In the genomic region with DNA sequence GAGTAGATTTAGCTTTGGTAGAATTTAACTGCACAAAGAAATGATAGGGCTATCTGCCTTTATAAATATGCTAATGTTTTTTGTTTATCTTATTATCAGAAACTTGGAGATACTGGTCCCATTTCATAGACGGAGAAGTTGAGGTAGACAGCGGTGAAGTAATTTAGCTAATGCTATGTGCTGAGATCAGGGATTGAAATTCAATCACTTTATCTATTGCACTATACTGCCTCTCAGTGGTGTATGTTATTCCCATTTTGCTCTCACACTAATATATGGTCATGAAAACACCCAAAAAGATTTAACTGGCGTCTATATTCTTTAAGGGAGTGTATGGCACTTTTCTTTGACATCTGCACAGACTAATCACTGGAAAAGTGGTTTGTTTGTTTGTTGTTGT, we compare ENCODE assay signal across 10 cellular contexts.
DNase-seq lines count a peak whose midpoint lies in the region; ATAC-seq and TF ChIP-seq lines count a peak whose summit lies in the region.
"Had no signal": no experiment of that assay in that cellular context is flagged by ENCODE, and none has a peak within 500 bp of the region (broad histone marks: within the 10 kb centered on the region; RNA-seq: fewer than 3 reads in every experiment).

No MANE protein-coding gene starts in this region.

- WGBS in hepatocyte (ENCODE audit: low lambda C conversion rate, missing lambda C conversion rate), result 77% methylated on average over 3 of the region's 3 CpGs

- H3K9me2 ChIP-seq in GM23338 (ENCODE audit: insufficient read depth) (no peaks in the 10 kb centered on the region), hepatocyte (replicated peaks; ENCODE audit: insufficient read depth) (no peaks in the 10 kb centered on the region)

- POLR2A ChIA-PET in AG04450 (lab: Yijun Ruan, JAX), result no interaction called here

- ATAC-seq in GM23338 (peak; percentile 41; the same call in 2 of the 3 replicates), GM21526 (IDR thresholded peaks at IDR 0.05; ENCODE audit: low FRiP score, unreplicated experiment) (no peak), GM18858 (IDR thresholded peaks at IDR 0.05; ENCODE audit: unreplicated experiment) (no peak)

- in situ Hi-C loops in SK-MEL-5 (cut with HindIII; ENCODE audit: low pct_unique_long_range_greater_than_20kb, low sequenced_read_pairs), result no loop called here

- H3K36me3 ChIP-seq in GM23338 (ENCODE audit: insufficient read depth) (no peaks in the 10 kb centered on the region), hepatocyte (replicated peaks; ENCODE audit: insufficient read depth, low read depth) (no peaks in the 10 kb centered on the region)

- H2AFZ ChIP-seq in GM23338, result no peak overlapping the region
- no peak overlapping the region for H2AFZ ChIP-seq in hepatocyte

- H3K79me2 ChIP-seq in GM23338 (replicated peaks; ENCODE audit: insufficient read depth) (no peaks in the 10 kb centered on the region), hepatocyte (no peaks in the 10 kb centered on the region)

- H4K20me1 ChIP-seq in GM23338 (replicated peaks; ENCODE audit: insufficient read depth) (no peaks in the 10 kb centered on the region), hepatocyte (ENCODE audit: insufficient read depth, poor library complexity, severe bottlenecking) (no peaks in the 10 kb centered on the region)

- H3K4me2 ChIP-seq in GM23338 (no peak overlapping the region), hepatocyte (no peak overlapping the region)

- H3K9me3 ChIP-seq in AG04450 (ENCODE audit: control insufficient read depth, insufficient read depth, low read length) (no peaks in the 10 kb centered on the region), hepatocyte (ENCODE audit: low read depth) (no peaks in the 10 kb centered on the region)

- no peaks in the 10 kb centered on the region for H3F3A ChIP-seq in GM23338 (replicated peaks; ENCODE audit: low read depth)

- TF ChIP-seq CTCF in AG04450 (IDR thresholded peaks at IDR 0.05; ENCODE audit: low read depth, low read length) (peak; percentile 38), GM23338 (conservative IDR thresholded peaks at IDR 0.05; ENCODE audit: low read depth in 2 of 2) (peak; percentile 58 to 61), hepatocyte (IDR thresholded peaks at IDR 0.05; ENCODE audit: poor library complexity) (peak; percentile 44)

- H3K4me1 Mint-ChIP-seq in GM23338, result peaks cover 25% of the 10 kb centered on the region
- H3K4me1 Mint-ChIP-seq: activated naive CD8-positive, alpha-beta T cell treated with anti-CD3 and anti-CD28 coated beads, Interleukin-2, amount 10 ng/mL, durations not matched to agents 7 days and 5 days had no signal

- H3K4me1 ChIP-seq in GM23338 (ENCODE audit: insufficient read depth), result peaks cover 26% of the 10 kb centered on the region
- H3K4me1 ChIP-seq in hepatocyte (ENCODE audit: insufficient read depth), result no peaks in the 10 kb centered on the region

- CTCF ChIA-PET in AG04450 (lab: Charles Lee), result interaction anchor here (0.7 to 1.7 kb wide), 6 partner anchors 9 to 1935 kb away, joined by 3 to 9 read pairs (median 4); no protein-coding TSS in a partner anchor

- H3K4me3 ChIP-seq in AG04450 (ENCODE audit: low read depth, low read length) (no peak overlapping the region), GM23338 (no peak overlapping the region), hepatocyte (no peak overlapping the region)

- H3K9me3 Mint-ChIP-seq in GM23338, result no peaks in the 10 kb centered on the region
- H3K9me3 Mint-ChIP-seq: activated naive CD8-positive, alpha-beta T cell treated with anti-CD3 and anti-CD28 coated beads, Interleukin-2, amount 10 ng/mL, durations not matched to agents 7 days and 5 days had no signal

- no peaks in the 10 kb centered on the region for H3K36me3 Mint-ChIP-seq in GM23338 (ENCODE audit: low read depth)
- H3K36me3 Mint-ChIP-seq: activated naive CD8-positive, alpha-beta T cell treated with anti-CD3 and anti-CD28 coated beads, Interleukin-2, amount 10 ng/mL, durations not matched to agents 7 days and 5 days had no signal

- peaks cover 7% of the 10 kb centered on the region for H3K27me3 Mint-ChIP-seq in GM23338 (ENCODE audit: insufficient read depth, low read depth, poor library complexity)
- H3K27me3 Mint-ChIP-seq: activated naive CD8-positive, alpha-beta T cell treated with anti-CD3 and anti-CD28 coated beads, Interleukin-2, amount 10 ng/mL, durations not matched to agents 7 days and 5 days had no signal

- no peak for DNase-seq in AG04450 (ENCODE audit: low read depth, low spot score)
- DNase-seq in GM23338 (ENCODE audit: low spot score), result peak; percentile 60
- DNase-seq in SK-MEL-5 (ENCODE audit: low read depth, low spot score), result peak; percentile 45
- DNase-seq in hepatocyte (ENCODE audit: low spot score), result peak; percentile 9
- DNase-seq in GM19240 (ENCODE audit: insufficient read length, low spot score), result no peak
- no peak for DNase-seq in GF-D8 (lab: John Stamatoyannopoulos, UW)
- DNase-seq: activated naive CD8-positive, alpha-beta T cell treated with anti-CD3 and anti-CD28 coated beads, Interleukin-2, amount 10 ng/mL, durations not matched to agents 7 days and 5 days; T-helper 9 cell had no signal

- no peaks in the 10 kb centered on the region for H3K27me3 ChIP-seq in AG04450 (ENCODE audit: control insufficient read depth, insufficient read depth, low read length)
- H3K27me3 ChIP-seq in GM23338 (ENCODE audit: insufficient read depth), result no peaks in the 10 kb centered on the region
- peaks cover 2% of the 10 kb centered on the region for H3K27me3 ChIP-seq in hepatocyte

- H3K27ac Mint-ChIP-seq in GM23338, result no peak overlapping the region
- H3K27ac Mint-ChIP-seq: activated naive CD8-positive, alpha-beta T cell treated with anti-CD3 and anti-CD28 coated beads, Interleukin-2, amount 10 ng/mL, durations not matched to agents 7 days and 5 days had no signal

- no peak overlapping the region for H3K27ac ChIP-seq in AG04450 (ENCODE audit: low read depth, low read length)
- no peak overlapping the region for H3K27ac ChIP-seq in GM23338 (ENCODE audit: low read depth)
- no peak overlapping the region for H3K27ac ChIP-seq in hepatocyte

- H3K4me3 Mint-ChIP-seq in GM23338, result no peak overlapping the region
- H3K4me3 Mint-ChIP-seq: activated naive CD8-positive, alpha-beta T cell treated with anti-CD3 and anti-CD28 coated beads, Interleukin-2, amount 10 ng/mL, durations not matched to agents 7 days and 5 days had no signal

TF ChIP-seq in GM23338, 12 proteins besides CTCF, POLR2A, EP300 and RAD21 (continues in another document):
- TF ChIP-seq, protein P1, sequence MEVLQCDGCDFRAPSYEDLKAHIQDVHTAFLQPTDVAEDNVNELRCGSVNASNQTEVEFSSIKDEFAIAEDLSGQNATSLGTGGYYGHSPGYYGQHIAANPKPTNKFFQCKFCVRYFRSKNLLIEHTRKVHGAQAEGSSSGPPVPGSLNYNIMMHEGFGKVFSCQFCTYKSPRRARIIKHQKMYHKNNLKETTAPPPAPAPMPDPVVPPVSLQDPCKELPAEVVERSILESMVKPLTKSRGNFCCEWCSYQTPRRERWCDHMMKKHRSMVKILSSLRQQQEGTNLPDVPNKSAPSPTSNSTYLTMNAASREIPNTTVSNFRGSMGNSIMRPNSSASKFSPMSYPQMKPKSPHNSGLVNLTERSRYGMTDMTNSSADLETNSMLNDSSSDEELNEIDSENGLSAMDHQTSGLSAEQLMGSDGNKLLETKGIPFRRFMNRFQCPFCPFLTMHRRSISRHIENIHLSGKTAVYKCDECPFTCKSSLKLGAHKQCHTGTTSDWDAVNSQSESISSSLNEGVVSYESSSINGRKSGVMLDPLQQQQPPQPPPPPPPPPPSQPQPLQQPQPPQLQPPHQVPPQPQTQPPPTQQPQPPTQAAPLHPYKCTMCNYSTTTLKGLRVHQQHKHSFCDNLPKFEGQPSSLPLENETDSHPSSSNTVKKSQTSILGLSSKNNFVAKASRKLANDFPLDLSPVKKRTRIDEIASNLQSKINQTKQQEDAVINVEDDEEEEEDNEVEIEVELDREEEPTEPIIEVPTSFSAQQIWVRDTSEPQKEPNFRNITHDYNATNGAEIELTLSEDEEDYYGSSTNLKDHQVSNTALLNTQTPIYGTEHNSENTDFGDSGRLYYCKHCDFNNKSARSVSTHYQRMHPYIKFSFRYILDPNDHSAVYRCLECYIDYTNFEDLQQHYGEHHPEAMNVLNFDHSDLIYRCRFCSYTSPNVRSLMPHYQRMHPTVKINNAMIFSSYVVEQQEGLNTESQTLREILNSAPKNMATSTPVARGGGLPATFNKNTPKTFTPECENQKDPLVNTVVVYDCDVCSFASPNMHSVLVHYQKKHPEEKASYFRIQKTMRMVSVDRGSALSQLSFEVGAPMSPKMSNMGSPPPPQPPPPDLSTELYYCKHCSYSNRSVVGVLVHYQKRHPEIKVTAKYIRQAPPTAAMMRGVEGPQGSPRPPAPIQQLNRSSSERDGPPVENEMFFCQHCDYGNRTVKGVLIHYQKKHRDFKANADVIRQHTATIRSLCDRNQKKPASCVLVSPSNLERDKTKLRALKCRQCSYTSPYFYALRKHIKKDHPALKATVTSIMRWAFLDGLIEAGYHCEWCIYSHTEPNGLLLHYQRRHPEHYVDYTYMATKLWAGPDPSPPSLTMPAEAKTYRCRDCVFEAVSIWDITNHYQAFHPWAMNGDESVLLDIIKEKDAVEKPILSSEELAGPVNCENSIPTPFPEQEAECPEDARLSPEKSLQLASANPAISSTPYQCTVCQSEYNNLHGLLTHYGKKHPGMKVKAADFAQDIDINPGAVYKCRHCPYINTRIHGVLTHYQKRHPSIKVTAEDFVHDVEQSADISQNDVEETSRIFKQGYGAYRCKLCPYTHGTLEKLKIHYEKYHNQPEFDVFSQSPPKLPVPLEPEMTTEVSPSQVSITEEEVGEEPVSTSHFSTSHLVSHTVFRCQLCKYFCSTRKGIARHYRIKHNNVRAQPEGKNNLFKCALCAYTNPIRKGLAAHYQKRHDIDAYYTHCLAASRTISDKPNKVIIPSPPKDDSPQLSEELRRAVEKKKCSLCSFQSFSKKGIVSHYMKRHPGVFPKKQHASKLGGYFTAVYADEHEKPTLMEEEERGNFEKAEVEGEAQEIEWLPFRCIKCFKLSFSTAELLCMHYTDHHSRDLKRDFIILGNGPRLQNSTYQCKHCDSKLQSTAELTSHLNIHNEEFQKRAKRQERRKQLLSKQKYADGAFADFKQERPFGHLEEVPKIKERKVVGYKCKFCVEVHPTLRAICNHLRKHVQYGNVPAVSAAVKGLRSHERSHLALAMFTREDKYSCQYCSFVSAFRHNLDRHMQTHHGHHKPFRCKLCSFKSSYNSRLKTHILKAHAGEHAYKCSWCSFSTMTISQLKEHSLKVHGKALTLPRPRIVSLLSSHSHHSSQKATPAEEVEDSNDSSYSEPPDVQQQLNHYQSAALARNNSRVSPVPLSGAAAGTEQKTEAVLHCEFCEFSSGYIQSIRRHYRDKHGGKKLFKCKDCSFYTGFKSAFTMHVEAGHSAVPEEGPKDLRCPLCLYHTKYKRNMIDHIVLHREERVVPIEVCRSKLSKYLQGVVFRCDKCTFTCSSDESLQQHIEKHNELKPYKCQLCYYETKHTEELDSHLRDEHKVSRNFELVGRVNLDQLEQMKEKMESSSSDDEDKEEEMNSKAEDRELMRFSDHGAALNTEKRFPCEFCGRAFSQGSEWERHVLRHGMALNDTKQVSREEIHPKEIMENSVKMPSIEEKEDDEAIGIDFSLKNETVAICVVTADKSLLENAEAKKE (CRISPR knock-in tag; IDR thresholded peaks at IDR 0.05), result no peak
- TF ChIP-seq EZH2 (IDR thresholded peaks at IDR 0.05; ENCODE audit: low read depth, unreplicated experiment) (no peak), EZH2phosphoT487 (IDR thresholded peaks at IDR 0.05; ENCODE audit: unreplicated experiment) (no peak), ZNF331 (CRISPR knock-in tag; IDR thresholded peaks at IDR 0.05; ENCODE audit: low read depth) (no peak)

Comparison
In these comparisons a context has a peak if more than half of its experiments do, and no peak if none do; other contexts are left out.
1. DNase-seq: peak in GM23338 (single experiment), SK-MEL-5 (single experiment) and hepatocyte (single experiment); none in AG04450 (single experiment), GM19240 (single experiment) and GF-D8 (single experiment).
2. Peak in every context shown above with its lines, with median percentiles within 50 percentile points of each other: CTCF ChIP-seq.